Comparison of ENCODE assay signal across 1 cellular context in genomic region chr5:180808461-180809000, GRCh38.
TF ChIP-seq lines count a peak whose summit lies in the region.

No MANE protein-coding gene starts in this region.

TF ChIP-seq in H1, 55 proteins besides CTCF, POLR2A, EP300 and RAD21:
- no peak for TF ChIP-seq KDM5A (IDR thresholded peaks at IDR 0.05; ENCODE audit: low read length)
- TF ChIP-seq FOSL1 (IDR thresholded peaks at IDR 0.05; ENCODE audit: insufficient read depth, low read depth, low read length): no peak
- TF ChIP-seq MAFK (IDR thresholded peaks at IDR 0.05; ENCODE audit: low read depth, low read length): no peak
